ENCODE assay signal across 8 cellular contexts in genomic region chr16:15435216-15435864, GRCh38. TPM values are rescaled to one million over a fixed set of nuclear protein-coding genes. Genes with fewer than 3 reads are reported as not detected.
DNase-seq lines count a peak whose midpoint lies in the region; ATAC-seq and TF ChIP-seq lines count a peak whose summit lies in the region.

No MANE protein-coding gene starts in this region.

- peaks cover 25 to 41% of the 10 kb centered on the region in 2 experiments for H3K4me1 ChIP-seq in HCT116 (ENCODE audit: control insufficient read depth in 1 of 2, insufficient read depth in 2 of 2, low read length in 2 of 2)
- H3K4me1 ChIP-seq in gastroesophageal sphincter, result peaks cover 0 to 43% (median 0%) of the 10 kb centered on the region in 3 donors
- H3K4me1 ChIP-seq in gastrocnemius medialis, result peaks cover 17 to 22% of the 10 kb centered on the region in 2 donors

- in situ Hi-C loops in gastrocnemius medialis (cut with MboI; ENCODE audit: low sequenced_read_pairs in 4 of 4), result no loop called here

- H4K20me1 ChIP-seq in HCT116 (ENCODE audit: insufficient read depth), result no peaks in the 10 kb centered on the region

- TF ChIP-seq RAD21 in HCT116 (IDR thresholded peaks at IDR 0.05; ENCODE audit: low read depth), result 0 out of 2 replicates have a peak, but pooled peaks have one; percentile 1

- no peaks in the 10 kb centered on the region for H3K36me3 Mint-ChIP-seq in activated B cell treated with CpG ODN at 0.5 μM for 24 hours (ENCODE audit: low read depth)

- BruUV-seq in HCT116 (replicated peaks; lab: Mats Ljungman, UMichigan), result TSS peak; percentile 50

- TF ChIP-seq POLR2A in HCT116 (IDR thresholded peaks at IDR 0.05; ENCODE audit: borderline replicate concordance, extremely low read depth, insufficient read depth, insufficient read length) (no peak), gastroesophageal sphincter (IDR thresholded peaks at IDR 0.05) (no peak), gastrocnemius medialis (IDR thresholded peaks at IDR 0.05) (no peak)

- H3K4me3 ChIP-seq in HCT116 (replicated peaks in 1 of 2; ENCODE audit: low read depth in 1 of 2, low read length in 2 of 2), result peak overlapping the region; percentile 68 to 71
- peak overlapping the region; percentile 57 to 89 for H3K4me3 ChIP-seq in gastroesophageal sphincter
- H3K4me3 ChIP-seq in gastrocnemius medialis, result peak overlapping the region; percentile 86 to 95 (median 86)

- WGBS in gastroesophageal sphincter (ENCODE audit: low coverage in 1 of 2), 2 donors, result 11 to 12% methylated on average over 6 to 15 of the region's 22 CpGs

- H3K79me2 ChIP-seq in HCT116 (ENCODE audit: insufficient read depth, low read length), result peaks cover 39% of the 10 kb centered on the region

- no peak for TF ChIP-seq EP300 in gastroesophageal sphincter (IDR thresholded peaks at IDR 0.05)

- RAD21 ChIA-PET in HCT116 (lab: Charles Lee; ENCODE audit: low non-redundant PET in 1 of 2, low total read pairs in 2 of 2, uncharacterized antibody in 2 of 2, unreplicated experiment in 2 of 2), result no interaction called here

- H3K9me2 ChIP-seq in HCT116 (ENCODE audit: insufficient read depth), result no peaks in the 10 kb centered on the region

- peak overlapping the region; percentile 60 for H3K9ac ChIP-seq in HCT116 (ENCODE audit: low read length)

- H3K36me3 ChIP-seq in HCT116 (ENCODE audit: control insufficient read depth in 1 of 2, insufficient read depth in 2 of 2, low read length in 2 of 2) (no peaks in the 10 kb centered on the region), gastroesophageal sphincter (no peaks in the 10 kb centered on the region), gastrocnemius medialis (no peaks in the 10 kb centered on the region)

- TF ChIP-seq CTCF in HCT116 (IDR thresholded peaks at IDR 0.05 in 2 of 3, conservative IDR thresholded peaks at IDR 0.05 in 1 of 3; ENCODE audit: borderline replicate concordance in 1 of 3, insufficient read depth in 1 of 3, low read depth in 2 of 3, low read length in 2 of 3) (no peak), activated B cell treated with CpG ODN at 0.5 μM for 24 hours (IDR thresholded peaks at IDR 0.05) (no peak), gastroesophageal sphincter (IDR thresholded peaks at IDR 0.05) (no peak), gastrocnemius medialis (IDR thresholded peaks at IDR 0.05 in 4 of 5, conservative IDR thresholded peaks at IDR 0.05 in 1 of 5) (no peak)

- H3K9me3 ChIP-seq in HCT116 (ENCODE audit: control insufficient read depth in 1 of 2, insufficient read depth in 1 of 2, low read depth in 1 of 2, low read length in 2 of 2), result no peaks in the 10 kb centered on the region
- no peaks in the 10 kb centered on the region for H3K9me3 ChIP-seq in gastroesophageal sphincter
- no peaks in the 10 kb centered on the region for H3K9me3 ChIP-seq in gastrocnemius medialis

- intact Hi-C loops in HCT116 (cut with micrococcal nuclease), result loop anchor here (5.0 to 10.0 kb wide), 2 partner anchors 49 to 67 kb away; no protein-coding TSS in a partner anchor
- intact Hi-C loops in activated B cell treated with CpG ODN at 0.5 μM for 24 hours (cut with micrococcal nuclease), result no loop called here
- intact Hi-C loops in gastrocnemius medialis (cut with DNase I; ENCODE audit: low total_unique reads), result loop anchor here (2.0 to 10.0 kb wide), 2 partner anchors 23 to 209 kb away; partner anchors contain the start of gene MARF1

- H3K27ac ChIP-seq in HCT116 (ENCODE audit: low read depth, low read length), result no peak overlapping the region; the same call in 1 of the 2 replicates
- peak overlapping the region in 3 of 4 donors; percentile 84 to 92 (median 87) for H3K27ac ChIP-seq in gastroesophageal sphincter
- H3K27ac ChIP-seq in gastrocnemius medialis, result peak overlapping the region; percentile 82 to 93 (median 88)

- POLR2A ChIA-PET in HCT116 (lab: Charles Lee) (no interaction called here), activated B cell treated with CpG ODN at 0.5 μM for 24 hours (lab: Charles Lee) (interaction anchor here (0.6 kb wide), 1 partner anchor 158 kb away, joined by 6 read pairs; no protein-coding TSS in a partner anchor)

- no peak overlapping the region for H2AFZ ChIP-seq in HCT116 (ENCODE audit: low read depth, low read length, poor library complexity, severe bottlenecking)

- no peaks in the 10 kb centered on the region for H3K9me3 Mint-ChIP-seq in activated B cell treated with CpG ODN at 0.5 μM for 24 hours

- H3K4me2 ChIP-seq in HCT116 (ENCODE audit: low read length), result peak overlapping the region; percentile 67

- peaks cover 15% of the 10 kb centered on the region for H3K27me3 Mint-ChIP-seq in activated B cell treated with CpG ODN at 0.5 μM for 24 hours

- DNase-seq in HCT116 (ENCODE audit: low read depth, low spot score), result no peak
- DNase-seq in activated B cell treated with CpG ODN at 0.5 μM for 24 hours, result no peak
- DNase-seq in gastrocnemius medialis, result no peak
- no peak for DNase-seq in activated gamma-delta T cell (lab: John Stamatoyannopoulos, UW)
- DNase-seq in GOT3 (lab: John Stamatoyannopoulos, UW), result no peak
- no peak for DNase-seq in effector CD8-positive, alpha-beta T cell (lab: John Stamatoyannopoulos, UW)
- no peak for DNase-seq in A172 (ENCODE audit: low spot score)

- no peak for ATAC-seq in HCT116
- no peak for ATAC-seq in activated B cell treated with CpG ODN at 0.5 μM for 24 hours (ENCODE audit: low read depth)
- no peak for ATAC-seq in gastroesophageal sphincter
- ATAC-seq in gastrocnemius medialis, result peak; percentile 57 to 65

- H3K4me3 Mint-ChIP-seq in activated B cell treated with CpG ODN at 0.5 μM for 24 hours, result peak overlapping the region; percentile 85

- no peaks in the 10 kb centered on the region for H3K27me3 ChIP-seq in HCT116 (ENCODE audit: insufficient read depth, low read length)
- H3K27me3 ChIP-seq in gastroesophageal sphincter, result no peaks in the 10 kb centered on the region
- H3K27me3 ChIP-seq in gastrocnemius medialis, result no peaks in the 10 kb centered on the region

- peaks cover 15% of the 10 kb centered on the region for H3K4me1 Mint-ChIP-seq in activated B cell treated with CpG ODN at 0.5 μM for 24 hours

- CTCF ChIA-PET in HCT116 (lab: Charles Lee), result no interaction called here
- CTCF ChIA-PET in activated B cell treated with CpG ODN at 0.5 μM for 24 hours (lab: Charles Lee), result no interaction called here

- no peak overlapping the region for H3K27ac Mint-ChIP-seq in activated B cell treated with CpG ODN at 0.5 μM for 24 hours

TF ChIP-seq in HCT116, 20 proteins besides CTCF, POLR2A, EP300 and RAD21:
- TF ChIP-seq EZH2 (IDR thresholded peaks at IDR 0.05) (no peak), TCF7L2 (IDR thresholded peaks at IDR 0.05; ENCODE audit: borderline replicate concordance, extremely low read depth, insufficient read depth, insufficient read length) (no peak), ZFX (IDR thresholded peaks at IDR 0.05) (no peak), ELF1 (IDR thresholded peaks at IDR 0.05; ENCODE audit: borderline replicate concordance, low read depth) (no peak), FOSL1 (IDR thresholded peaks at IDR 0.05; ENCODE audit: low read depth) (no peak), EGR1 (IDR thresholded peaks at IDR 0.05; ENCODE audit: low read depth) (no peak), SIN3A (IDR thresholded peaks at IDR 0.05; ENCODE audit: low read depth) (no peak), ZNF274 (IDR thresholded peaks at IDR 0.05; ENCODE audit: low read depth, low read length) (no peak)
- TF ChIP-seq, protein P1, sequence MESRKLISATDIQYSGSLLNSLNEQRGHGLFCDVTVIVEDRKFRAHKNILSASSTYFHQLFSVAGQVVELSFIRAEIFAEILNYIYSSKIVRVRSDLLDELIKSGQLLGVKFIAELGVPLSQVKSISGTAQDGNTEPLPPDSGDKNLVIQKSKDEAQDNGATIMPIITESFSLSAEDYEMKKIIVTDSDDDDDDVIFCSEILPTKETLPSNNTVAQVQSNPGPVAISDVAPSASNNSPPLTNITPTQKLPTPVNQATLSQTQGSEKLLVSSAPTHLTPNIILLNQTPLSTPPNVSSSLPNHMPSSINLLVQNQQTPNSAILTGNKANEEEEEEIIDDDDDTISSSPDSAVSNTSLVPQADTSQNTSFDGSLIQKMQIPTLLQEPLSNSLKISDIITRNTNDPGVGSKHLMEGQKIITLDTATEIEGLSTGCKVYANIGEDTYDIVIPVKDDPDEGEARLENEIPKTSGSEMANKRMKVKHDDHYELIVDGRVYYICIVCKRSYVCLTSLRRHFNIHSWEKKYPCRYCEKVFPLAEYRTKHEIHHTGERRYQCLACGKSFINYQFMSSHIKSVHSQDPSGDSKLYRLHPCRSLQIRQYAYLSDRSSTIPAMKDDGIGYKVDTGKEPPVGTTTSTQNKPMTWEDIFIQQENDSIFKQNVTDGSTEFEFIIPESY (IDR thresholded peaks at IDR 0.05; ENCODE audit: extremely low read depth, insufficient replicate concordance, low read length), result no peak

RNA-seq across cellular contexts. Expression of gene BMERB1, which starts 1.0 kb away (rescaled TPM):
- total RNA-seq in HCT116 (2021; ENCODE audit: unreplicated experiment) (43.6 TPM), activated B cell treated with CpG ODN at 0.5 μM for 24 hours (7.1 TPM in 2 replicates), gastroesophageal sphincter (100 to 1,000 TPM in 2 of 4 donors, 10 to 100 TPM in 2; 84.5 to 135 (median 101) TPM), gastrocnemius medialis (100 to 1,000 TPM; 112 to 392 (median 237) TPM)
- 45.7 and 52.6 TPM in 2 replicates for polyA plus RNA-seq in HCT116 (2012)
- total RNA-seq in A172 (2014; rRNA removed; shearing (Covaris generic)), result 12.9 and 17.4 TPM in 2 replicates

RNA-seq across cellular contexts. Expression of gene MPV17L, which starts 39.8 kb away (rescaled TPM):
- total RNA-seq in HCT116 (2021; ENCODE audit: unreplicated experiment) (not detected), activated B cell treated with CpG ODN at 0.5 μM for 24 hours (0.17 and 0.55 TPM in 2 replicates), gastroesophageal sphincter (10 to 100 TPM in 2 of 4 donors, 1 to 10 TPM in 2; 7.9 to 13.7 (median 11.3) TPM), gastrocnemius medialis (10 to 100 TPM; 12.8 to 27.3 (median 19.3) TPM)
- polyA plus RNA-seq in HCT116 (2012), result not detected in 2 replicates
- total RNA-seq in A172 (2014; rRNA removed; shearing (Covaris generic)), result 0.02 TPM in 1 of 2 replicates, not detected in the other

RNA-seq across cellular contexts. Expression of gene NPIPA5, which starts 57.2 kb away (rescaled TPM):
- total RNA-seq in HCT116 (2021; ENCODE audit: unreplicated experiment) (9.3 TPM), activated B cell treated with CpG ODN at 0.5 μM for 24 hours (0.29 and 0.34 TPM in 2 replicates), gastroesophageal sphincter (10 to 100 TPM in 3 of 4 donors, 1 to 10 TPM in 1; 8.6 to 37.6 (median 16.6) TPM), gastrocnemius medialis (10 to 100 TPM in 2 of 4 donors, 1 to 10 TPM in 2; 6.8 to 16.7 (median 11.1) TPM)
- polyA plus RNA-seq in HCT116 (2012), result 9.8 and 13.8 TPM in 2 replicates
- not detected in 2 replicates for total RNA-seq in A172 (2014; rRNA removed; shearing (Covaris generic))

Comparison
In these comparisons a context has a peak if more than half of its experiments do, and no peak if none do; other contexts are left out.
1. ATAC-seq: peak in gastrocnemius medialis (2 of 2); none in HCT116 (single experiment), activated B cell treated with CpG ODN at 0.5 μM for 24 hours (single experiment) and gastroesophageal sphincter (single experiment).
2. Peak in every context shown above with its lines, with median percentiles within 50 percentile points of each other: H3K4me3 ChIP-seq.